1 cellular context compared by ENCODE assay signal in the genomic region with DNA sequence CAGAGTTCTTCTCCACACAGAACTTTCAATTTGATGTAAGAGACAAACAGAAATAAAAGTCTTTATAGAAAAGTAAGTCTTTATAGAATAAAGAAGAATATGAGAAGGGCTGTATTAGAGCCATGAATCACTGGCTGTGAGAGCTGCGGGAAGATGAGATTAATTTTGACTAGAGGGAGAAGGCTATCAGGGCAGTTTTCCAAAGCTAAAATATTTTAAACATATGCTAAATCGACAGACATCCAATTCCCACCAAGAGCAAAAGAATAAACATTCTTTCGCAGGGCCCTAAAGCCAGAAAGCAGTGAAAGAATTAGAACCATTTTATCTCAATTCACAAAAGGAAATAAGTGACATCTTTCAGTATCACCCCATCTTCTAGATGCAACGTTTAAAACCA.
TF ChIP-seq lines count a peak whose summit lies in the region.

No MANE protein-coding gene starts in this region.

TF ChIP-seq in GM23338, 12 proteins besides CTCF, POLR2A, EP300 and RAD21 (continued from another document):
- TF ChIP-seq, protein P1, sequence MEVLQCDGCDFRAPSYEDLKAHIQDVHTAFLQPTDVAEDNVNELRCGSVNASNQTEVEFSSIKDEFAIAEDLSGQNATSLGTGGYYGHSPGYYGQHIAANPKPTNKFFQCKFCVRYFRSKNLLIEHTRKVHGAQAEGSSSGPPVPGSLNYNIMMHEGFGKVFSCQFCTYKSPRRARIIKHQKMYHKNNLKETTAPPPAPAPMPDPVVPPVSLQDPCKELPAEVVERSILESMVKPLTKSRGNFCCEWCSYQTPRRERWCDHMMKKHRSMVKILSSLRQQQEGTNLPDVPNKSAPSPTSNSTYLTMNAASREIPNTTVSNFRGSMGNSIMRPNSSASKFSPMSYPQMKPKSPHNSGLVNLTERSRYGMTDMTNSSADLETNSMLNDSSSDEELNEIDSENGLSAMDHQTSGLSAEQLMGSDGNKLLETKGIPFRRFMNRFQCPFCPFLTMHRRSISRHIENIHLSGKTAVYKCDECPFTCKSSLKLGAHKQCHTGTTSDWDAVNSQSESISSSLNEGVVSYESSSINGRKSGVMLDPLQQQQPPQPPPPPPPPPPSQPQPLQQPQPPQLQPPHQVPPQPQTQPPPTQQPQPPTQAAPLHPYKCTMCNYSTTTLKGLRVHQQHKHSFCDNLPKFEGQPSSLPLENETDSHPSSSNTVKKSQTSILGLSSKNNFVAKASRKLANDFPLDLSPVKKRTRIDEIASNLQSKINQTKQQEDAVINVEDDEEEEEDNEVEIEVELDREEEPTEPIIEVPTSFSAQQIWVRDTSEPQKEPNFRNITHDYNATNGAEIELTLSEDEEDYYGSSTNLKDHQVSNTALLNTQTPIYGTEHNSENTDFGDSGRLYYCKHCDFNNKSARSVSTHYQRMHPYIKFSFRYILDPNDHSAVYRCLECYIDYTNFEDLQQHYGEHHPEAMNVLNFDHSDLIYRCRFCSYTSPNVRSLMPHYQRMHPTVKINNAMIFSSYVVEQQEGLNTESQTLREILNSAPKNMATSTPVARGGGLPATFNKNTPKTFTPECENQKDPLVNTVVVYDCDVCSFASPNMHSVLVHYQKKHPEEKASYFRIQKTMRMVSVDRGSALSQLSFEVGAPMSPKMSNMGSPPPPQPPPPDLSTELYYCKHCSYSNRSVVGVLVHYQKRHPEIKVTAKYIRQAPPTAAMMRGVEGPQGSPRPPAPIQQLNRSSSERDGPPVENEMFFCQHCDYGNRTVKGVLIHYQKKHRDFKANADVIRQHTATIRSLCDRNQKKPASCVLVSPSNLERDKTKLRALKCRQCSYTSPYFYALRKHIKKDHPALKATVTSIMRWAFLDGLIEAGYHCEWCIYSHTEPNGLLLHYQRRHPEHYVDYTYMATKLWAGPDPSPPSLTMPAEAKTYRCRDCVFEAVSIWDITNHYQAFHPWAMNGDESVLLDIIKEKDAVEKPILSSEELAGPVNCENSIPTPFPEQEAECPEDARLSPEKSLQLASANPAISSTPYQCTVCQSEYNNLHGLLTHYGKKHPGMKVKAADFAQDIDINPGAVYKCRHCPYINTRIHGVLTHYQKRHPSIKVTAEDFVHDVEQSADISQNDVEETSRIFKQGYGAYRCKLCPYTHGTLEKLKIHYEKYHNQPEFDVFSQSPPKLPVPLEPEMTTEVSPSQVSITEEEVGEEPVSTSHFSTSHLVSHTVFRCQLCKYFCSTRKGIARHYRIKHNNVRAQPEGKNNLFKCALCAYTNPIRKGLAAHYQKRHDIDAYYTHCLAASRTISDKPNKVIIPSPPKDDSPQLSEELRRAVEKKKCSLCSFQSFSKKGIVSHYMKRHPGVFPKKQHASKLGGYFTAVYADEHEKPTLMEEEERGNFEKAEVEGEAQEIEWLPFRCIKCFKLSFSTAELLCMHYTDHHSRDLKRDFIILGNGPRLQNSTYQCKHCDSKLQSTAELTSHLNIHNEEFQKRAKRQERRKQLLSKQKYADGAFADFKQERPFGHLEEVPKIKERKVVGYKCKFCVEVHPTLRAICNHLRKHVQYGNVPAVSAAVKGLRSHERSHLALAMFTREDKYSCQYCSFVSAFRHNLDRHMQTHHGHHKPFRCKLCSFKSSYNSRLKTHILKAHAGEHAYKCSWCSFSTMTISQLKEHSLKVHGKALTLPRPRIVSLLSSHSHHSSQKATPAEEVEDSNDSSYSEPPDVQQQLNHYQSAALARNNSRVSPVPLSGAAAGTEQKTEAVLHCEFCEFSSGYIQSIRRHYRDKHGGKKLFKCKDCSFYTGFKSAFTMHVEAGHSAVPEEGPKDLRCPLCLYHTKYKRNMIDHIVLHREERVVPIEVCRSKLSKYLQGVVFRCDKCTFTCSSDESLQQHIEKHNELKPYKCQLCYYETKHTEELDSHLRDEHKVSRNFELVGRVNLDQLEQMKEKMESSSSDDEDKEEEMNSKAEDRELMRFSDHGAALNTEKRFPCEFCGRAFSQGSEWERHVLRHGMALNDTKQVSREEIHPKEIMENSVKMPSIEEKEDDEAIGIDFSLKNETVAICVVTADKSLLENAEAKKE (CRISPR knock-in tag; IDR thresholded peaks at IDR 0.05), result no peak
- TF ChIP-seq POLR2AphosphoS5 (IDR thresholded peaks at IDR 0.05; ENCODE audit: low read depth), result no peak
